ENCODE assay signal across 8 cellular contexts in the genomic region with DNA sequence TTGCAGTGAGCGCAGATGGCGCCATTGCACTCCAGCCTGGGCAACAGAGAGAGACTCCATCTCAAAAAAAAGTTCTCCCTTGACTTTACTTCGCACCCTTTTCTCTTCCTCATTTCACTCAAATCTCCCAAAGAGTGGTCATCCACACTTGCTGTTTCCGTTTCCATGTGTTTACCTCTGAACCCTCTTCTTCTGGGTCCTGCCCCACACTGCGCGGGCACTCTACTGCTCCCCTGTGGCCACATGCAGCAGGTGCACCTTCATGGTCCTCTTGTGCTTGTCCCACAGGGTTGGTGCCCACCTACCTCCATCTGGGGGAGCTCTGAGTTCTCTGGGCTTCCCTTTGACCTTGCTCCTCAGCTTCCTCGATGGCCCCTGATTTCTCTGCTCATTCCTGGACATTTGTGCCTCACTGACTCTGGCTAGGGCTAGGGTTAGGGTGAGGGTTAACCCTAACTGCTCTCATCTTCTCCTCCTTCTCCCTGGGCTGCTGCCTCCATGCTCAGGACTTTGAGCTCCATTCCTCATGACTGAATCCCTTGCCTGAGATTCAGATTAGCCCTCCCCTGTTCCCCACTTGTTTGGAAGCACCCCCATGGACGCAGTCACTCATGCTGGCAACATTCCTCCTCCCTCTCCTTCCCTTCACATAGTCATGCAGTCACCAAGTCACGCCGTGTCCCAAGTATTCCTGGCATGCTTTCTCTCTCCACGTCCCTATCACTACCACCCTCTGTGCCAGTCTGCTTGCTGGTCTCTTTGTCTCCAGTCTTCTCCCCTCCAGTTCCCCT. TPM values are rescaled to one million over a fixed set of nuclear protein-coding genes. Genes with fewer than 3 reads are reported as not detected.
DNase-seq lines count a peak whose midpoint lies in the region; ATAC-seq and TF ChIP-seq lines count a peak whose summit lies in the region.

No MANE protein-coding gene starts in this region.

- H4K91ac ChIP-seq in neuronal stem cell (ENCODE audit: low read depth, low read length, poor library complexity): no peak overlapping the region

- peaks cover 3 to 7% of the 10 kb centered on the region in 2 donors for H3K9me3 ChIP-seq in neuronal stem cell (replicated peaks in 1 of 2; ENCODE audit: control insufficient read depth in 2 of 2, insufficient read depth in 1 of 2, low read depth in 1 of 2, low read length in 2 of 2)

- peak overlapping the region; percentile 72 for H2BK15ac ChIP-seq in neuronal stem cell (ENCODE audit: low read length)

- DNase-seq in GM12865 (ENCODE audit: low read depth): peak; percentile 32
- no peak for DNase-seq in LNCaP clone FGC (ENCODE audit: low read depth)
- peak; percentile 49 for DNase-seq in ecto neural progenitor cell (ENCODE audit: low spot score)
- DNase-seq in neuronal stem cell (ENCODE audit: low spot score): peak; percentile 8
- no peak for DNase-seq in mesenteric fat pad (ENCODE audit: low spot score)
- DNase-seq in NCI-H510A (lab: John Stamatoyannopoulos, UW): no peak
- DNase-seq in kidney glomerular epithelial cell (lab: John Stamatoyannopoulos, UW): no peak

- no peak overlapping the region for H3K4ac ChIP-seq in neuronal stem cell (ENCODE audit: low read length)

- peak overlapping the region; percentile 58 for H2AK5ac ChIP-seq in neuronal stem cell (ENCODE audit: low read depth, low read length)

- no peak overlapping the region for H2BK12ac ChIP-seq in neuronal stem cell (ENCODE audit: low read length)

- H3K79me1 ChIP-seq in neuronal stem cell (ENCODE audit: low read depth, low read length): no peaks in the 10 kb centered on the region

- no peak overlapping the region for H3K4me3 ChIP-seq in GM12865 (ENCODE audit: low read depth, low read length)
- no peak overlapping the region for H3K4me3 ChIP-seq in LNCaP clone FGC (ENCODE audit: low read depth, low read length)
- H3K4me3 ChIP-seq in neuronal stem cell (ENCODE audit: low read length in 2 of 2): no peak overlapping the region

- H3K4me1 ChIP-seq in neuronal stem cell (ENCODE audit: control insufficient read depth in 2 of 2, insufficient read depth in 1 of 2, low read depth in 1 of 2, low read length in 2 of 2): peaks cover 0 to 10% of the 10 kb centered on the region in 2 donors

- no peak overlapping the region for H3K23ac ChIP-seq in neuronal stem cell (ENCODE audit: low read depth, low read length, poor library complexity)

- TF ChIP-seq CTCF in GM12865 (IDR thresholded peaks at IDR 0.05; ENCODE audit: insufficient read depth, low read depth, low read length, missing control alignments) (peak; percentile 60), LNCaP clone FGC (IDR thresholded peaks at IDR 0.05; ENCODE audit: control insufficient read depth, extremely low read depth, insufficient read depth) (peak; percentile 69)

- no peak overlapping the region for H3K14ac ChIP-seq in neuronal stem cell (ENCODE audit: low read length)

- H2BK120ac ChIP-seq in neuronal stem cell (ENCODE audit: low read depth, low read length): no peak overlapping the region

- no peaks in the 10 kb centered on the region for H3K36me3 ChIP-seq in neuronal stem cell (replicated peaks in 1 of 2; ENCODE audit: control insufficient read depth in 2 of 2, insufficient read depth in 2 of 2, low read length in 2 of 2)

- H3K18ac ChIP-seq in neuronal stem cell (ENCODE audit: low read length): no peak overlapping the region

- no peak overlapping the region for H2AFZ ChIP-seq in neuronal stem cell (ENCODE audit: low read length)

- no CpG with 5 or more reads among the region's 11 CpGs for WGBS in neuronal stem cell (ENCODE audit: extremely low coverage in 2 of 2, insufficient read length in 2 of 2, insufficient replicate concordance in 1 of 2), 2 donors

- H3K9ac ChIP-seq in neuronal stem cell (ENCODE audit: low read depth, low read length, poor library complexity): no peak overlapping the region

- H3K4me2 ChIP-seq in neuronal stem cell (ENCODE audit: insufficient read depth, low read length, poor library complexity, severe bottlenecking): no peak overlapping the region

- H2BK5ac ChIP-seq in neuronal stem cell (ENCODE audit: low read length): no peak overlapping the region

- no peaks in the 10 kb centered on the region for H3K27me3 ChIP-seq in neuronal stem cell (ENCODE audit: control insufficient read depth in 3 of 3, insufficient read depth in 3 of 3, low read depth in 1 of 3, low read length in 3 of 3)

- no peak overlapping the region for H4K8ac ChIP-seq in neuronal stem cell (ENCODE audit: low read depth, low read length)

- ATAC-seq in GM18907 (IDR thresholded peaks at IDR 0.05; ENCODE audit: unreplicated experiment): no peak

- H3K27ac ChIP-seq in neuronal stem cell (replicated peaks; ENCODE audit: low read length): no peak overlapping the region

RNA-seq across cellular contexts. Expression of gene KY, which starts 26.6 kb away (rescaled TPM):
- 0.04 TPM for polyA plus RNA-seq in neuronal stem cell (2013, experiment 1 of 2)
- 0.03 TPM for polyA plus RNA-seq in neuronal stem cell (2013, experiment 2 of 2)
- total RNA-seq in mesenteric fat pad: not detected

Comparison
In these comparisons a context has a peak if more than half of its experiments do, and no peak if none do; other contexts are left out.
1. DNase-seq: peak in GM12865 (single experiment), ecto neural progenitor cell (single experiment) and neuronal stem cell (single experiment); none in LNCaP clone FGC (single experiment), mesenteric fat pad (single experiment), NCI-H510A (single experiment) and kidney glomerular epithelial cell (single experiment).